ENCODE assay signal across 25 cellular contexts in the genomic region with DNA sequence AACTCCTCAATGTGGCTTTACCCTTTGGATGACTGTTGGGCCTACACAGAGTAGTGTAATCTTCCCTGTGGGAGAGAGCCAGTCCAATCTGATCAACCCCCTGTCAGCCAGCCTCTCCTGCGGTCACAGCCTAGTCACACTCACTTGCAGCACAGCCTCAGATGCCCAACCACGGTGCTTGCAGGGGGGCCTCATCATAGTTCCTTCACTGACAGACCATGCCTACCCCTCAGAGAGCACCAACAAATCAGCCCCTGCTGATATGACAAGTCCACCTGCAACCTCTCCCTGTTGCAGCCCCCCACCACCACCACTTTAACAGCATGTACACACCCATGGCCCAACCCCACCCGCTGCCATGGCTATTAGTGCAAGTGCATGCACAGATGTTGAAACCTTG.
DNase-seq lines count a peak whose midpoint lies in the region; ATAC-seq and TF ChIP-seq lines count a peak whose summit lies in the region.
"Had no signal": no experiment of that assay in that cellular context is flagged by ENCODE, and none has a peak within 500 bp of the region (broad histone marks: within the 10 kb centered on the region; RNA-seq: fewer than 3 reads in every experiment).

No MANE protein-coding gene starts in this region.

- no peaks in the 10 kb centered on the region for H3K4me1 Mint-ChIP-seq in osteocyte (ENCODE audit: unreplicated experiment)
- H3K4me1 Mint-ChIP-seq: B cell; CD14-positive monocyte; CD4-positive, alpha-beta memory T cell; CD4-positive, CD25-positive, alpha-beta regulatory T cell; CD8-positive, alpha-beta memory T cell had no signal

- no peaks in the 10 kb centered on the region for H3K27me3 Mint-ChIP-seq in osteocyte (ENCODE audit: unreplicated experiment)
- H3K27me3 Mint-ChIP-seq: B cell; CD4-positive, alpha-beta T cell; CD4-positive, CD25-positive, alpha-beta regulatory T cell had no signal

- peak; percentile 59 for DNase-seq in osteocyte (ENCODE audit: extremely low spot score, unreplicated experiment)
- DNase-seq: 8988T; ACHN; AML-193; BE2C; C1 segment of cervical spinal cord; Caco-2; Calu3; CD4-positive, alpha-beta memory T cell; CD4-positive, alpha-beta T cell; CD4-positive, CD25-positive, alpha-beta regulatory T cell; CD8-positive, alpha-beta memory T cell; CD8-positive, alpha-beta T cell; COR-L47; DMS 273 treated with DMSO at 0.1 percent for 48 hours; DMS153; DMS53; DMS79; DMS79 treated with DMSO at 0.1 percent for 48 hours; DND-41; EL had no signal

- H3K4me3 Mint-ChIP-seq in osteocyte (ENCODE audit: unreplicated experiment), result no peak overlapping the region
- H3K4me3 Mint-ChIP-seq: B cell; CD14-positive monocyte; CD4-positive, alpha-beta memory T cell; CD4-positive, alpha-beta T cell; CD4-positive, CD25-positive, alpha-beta regulatory T cell; CD8-positive, alpha-beta memory T cell; CD8-positive, alpha-beta T cell had no signal

- no peaks in the 10 kb centered on the region for H3K36me3 Mint-ChIP-seq in osteocyte (ENCODE audit: unreplicated experiment)
- H3K36me3 Mint-ChIP-seq: CD14-positive monocyte; CD4-positive, alpha-beta memory T cell; CD4-positive, CD25-positive, alpha-beta regulatory T cell; CD8-positive, alpha-beta memory T cell; CD8-positive, alpha-beta T cell had no signal

- H3K9me3 Mint-ChIP-seq in osteocyte (ENCODE audit: unreplicated experiment), result peaks cover 33% of the 10 kb centered on the region

- ATAC-seq in HG02610 (IDR thresholded peaks at IDR 0.05; ENCODE audit: unreplicated experiment), result no peak
- ATAC-seq: A549; CD8-positive, alpha-beta T cell had no signal

- no peak overlapping the region for H3K27ac Mint-ChIP-seq in osteocyte (ENCODE audit: unreplicated experiment)
- H3K27ac Mint-ChIP-seq: B cell; CD4-positive, alpha-beta memory T cell; CD4-positive, alpha-beta T cell; CD4-positive, CD25-positive, alpha-beta regulatory T cell; CD8-positive, alpha-beta T cell had no signal

- no peak for TF ChIP-seq CTCF in osteocyte (IDR thresholded peaks at IDR 0.05)
